28 cellular contexts compared by ENCODE assay signal in genomic region chr7:84528756-84529479, GRCh38.
DNase-seq lines count a peak whose midpoint lies in the region; ATAC-seq, FAIRE-seq and TF ChIP-seq lines count a peak whose summit lies in the region.
"Had no signal": no experiment of that assay in that cellular context is flagged by ENCODE, and none has a peak within 500 bp of the region (broad histone marks: within the 10 kb centered on the region; RNA-seq: fewer than 3 reads in every experiment).

No MANE protein-coding gene starts in this region.

- H3K27me3 ChIP-seq in astrocyte (ENCODE audit: insufficient read depth, low read length) (no peaks in the 10 kb centered on the region), muscle layer of duodenum (ENCODE audit: low read depth, low read length) (no peaks in the 10 kb centered on the region)
- H3K27me3 ChIP-seq: vagina had no signal

- H3K79me2 ChIP-seq in astrocyte (ENCODE audit: insufficient read depth, low read length) = no peaks in the 10 kb centered on the region

- no peaks in the 10 kb centered on the region for H3K9me3 Mint-ChIP-seq in astrocyte (ENCODE audit: unreplicated experiment)
- H3K9me3 Mint-ChIP-seq: naive thymus-derived CD8-positive, alpha-beta T cell had no signal

- peak overlapping the region; percentile 57 for H3K4me2 ChIP-seq in A549
- H3K4me2 ChIP-seq in astrocyte (ENCODE audit: low read length) = peak overlapping the region; percentile 3
- H3K4me2 ChIP-seq: SK-N-SH had no signal

- peaks cover 2% of the 10 kb centered on the region; the same call in 2 of the 3 replicates for H3K9me3 ChIP-seq in A549
- no peaks in the 10 kb centered on the region for H3K9me3 ChIP-seq in HEK293 (ENCODE audit: control insufficient read depth, insufficient read depth, low read depth, low read length)
- H3K9me3 ChIP-seq in astrocyte (ENCODE audit: insufficient read depth, low read depth, low read length) = no peaks in the 10 kb centered on the region
- no peaks in the 10 kb centered on the region for H3K9me3 ChIP-seq in muscle layer of duodenum (ENCODE audit: control insufficient read depth in 1 of 2, low read length in 2 of 2)
- H3K9me3 ChIP-seq: SK-N-SH, thoracic aorta, vagina had no signal

- H2AFZ ChIP-seq in astrocyte (ENCODE audit: low read depth, low read length) = no peak overlapping the region

- H3K4me3 ChIP-seq in A549 = no peak overlapping the region
- no peak overlapping the region for H3K4me3 ChIP-seq in HEK293 (ENCODE audit: low read depth, low read length)
- no peak overlapping the region for H3K4me3 ChIP-seq in astrocyte (ENCODE audit: insufficient read depth, low read depth, low read length)
- no peak overlapping the region for H3K4me3 ChIP-seq in muscle layer of duodenum (ENCODE audit: low read depth in 1 of 2, low read length in 2 of 2)
- H3K4me3 ChIP-seq: skin epidermis, thoracic aorta, vagina had no signal

- H3K27ac ChIP-seq in A549 = peak overlapping the region; percentile 71 to 88
- H3K27ac ChIP-seq in HEK293 (ENCODE audit: extremely low read depth, low read depth, low read length) = no peak overlapping the region
- peak overlapping the region; percentile 1 for H3K27ac ChIP-seq in astrocyte (ENCODE audit: low read depth, low read length)
- peak overlapping the region; percentile 4 for H3K27ac ChIP-seq in muscle layer of duodenum (ENCODE audit: low read length)
- H3K27ac ChIP-seq: thoracic aorta, vagina had no signal

- H3K36me3 ChIP-seq in HEK293 (ENCODE audit: control insufficient read depth in 2 of 2, insufficient read depth in 1 of 2, low read length in 2 of 2) (no peaks in the 10 kb centered on the region), astrocyte (ENCODE audit: insufficient read depth, low read length) (no peaks in the 10 kb centered on the region), muscle layer of duodenum (ENCODE audit: control insufficient read depth in 1 of 2, insufficient read depth in 2 of 2, low read length in 2 of 2) (no peaks in the 10 kb centered on the region)
- H3K36me3 ChIP-seq: thoracic aorta, vagina had no signal

- no peak for FAIRE-seq in A549 (lab: Jason Lieb, UNC)
- FAIRE-seq in astrocyte (lab: Jason Lieb, UNC) = no peak
- FAIRE-seq: D721Med had no signal

- H3K4me1 ChIP-seq in A549 (peaks cover 65% of the 10 kb centered on the region), HEK293 (ENCODE audit: control insufficient read depth, insufficient read depth, low read length) (peaks cover 5% of the 10 kb centered on the region; the same call in 1 of the 2 replicates), astrocyte (ENCODE audit: insufficient read depth, low read length) (peaks cover 15% of the 10 kb centered on the region), muscle layer of duodenum (ENCODE audit: control insufficient read depth in 1 of 2, insufficient read depth in 2 of 2, low read length in 2 of 2) (peaks cover 0 to 6% of the 10 kb centered on the region in 2 donors)
- H3K4me1 ChIP-seq: vagina had no signal

- ATAC-seq in A549 = no peak
- ATAC-seq in HG02840 (IDR thresholded peaks at IDR 0.05; ENCODE audit: low FRiP score, unreplicated experiment) = no peak
- no peak for ATAC-seq in HG02981 (IDR thresholded peaks at IDR 0.05; ENCODE audit: unreplicated experiment)
- ATAC-seq: activated CD4-positive, CD25-positive, alpha-beta regulatory T cell treated with anti-CD3 and anti-CD28 coated beads, Interleukin-2, amount 50 U/mL, for 24 hours; naive thymus-derived CD8-positive, alpha-beta T cell; stimulated activated naive CD8-positive, alpha-beta T cell treated with anti-CD3 and anti-CD28 coated beads, Interleukin-15, Interleukin-2, amounts not matched to agents 100 U/mL and 50 U/mL, for 24 hours had no signal

- no peak for TF ChIP-seq RAD21 in A549 (conservative IDR thresholded peaks at IDR 0.05 in 1 of 2, IDR thresholded peaks at IDR 0.05 in 1 of 2)

- no peak for DNase-seq in A549 (ENCODE audit: low read depth in 1 of 2, low spot score in 1 of 2)
- DNase-seq in astrocyte (ENCODE audit: low read depth) = no peak
- DNase-seq in islet precursor cell = no peak
- no peak for DNase-seq in NCI-H146 (lab: John Stamatoyannopoulos, UW)
- DNase-seq: activated CD4-positive, alpha-beta T cell treated with anti-CD3 and anti-CD28 coated beads, Interleukin-2, amount 50 U/mL, for 48 hours; activated CD8-positive, alpha-beta memory T cell treated with anti-CD3 and anti-CD28 coated beads, Interleukin-2, amount 50 U/mL, for 4 hours; activated naive CD4-positive, alpha-beta T cell; central memory CD4-positive, alpha-beta T cell; cortex of kidney; DND-41; effector memory CD4-positive, alpha-beta T cell; head of caudate nucleus; midbrain; naive thymus-derived CD8-positive, alpha-beta T cell; NCI-H1105; NCI-H2171; nucleus accumbens; SK-N-SH; stimulated activated naive CD8-positive, alpha-beta T cell treated with anti-CD3 and anti-CD28 coated beads, Interleukin-15, Interleukin-2, amounts not matched to agents 100 U/mL and 50 U/mL, for 24 hours had no signal

- CTCF ChIA-PET in A549 (lab: Yijun Ruan, JAX) = interaction anchor here (0.6 to 1.2 kb wide), 2 partner anchors 483 to 593 kb away, joined by 3 to 4 read pairs; no protein-coding TSS in a partner anchor
- CTCF ChIA-PET in HEK293 (lab: Yijun Ruan, JAX) = no interaction called here

- H4K20me1 ChIP-seq in astrocyte (ENCODE audit: insufficient read depth, low read length) = no peaks in the 10 kb centered on the region

- POLR2A ChIA-PET in A549 (lab: Yijun Ruan, JAX) (interaction anchor here (0.5 kb wide), 1 partner anchor 173 kb away, joined by 3 read pairs; no protein-coding TSS in a partner anchor), HEK293 (lab: Yijun Ruan, JAX) (no interaction called here)

- TF ChIP-seq EP300 in A549 (IDR thresholded peaks at IDR 0.05) = no peak

- TF ChIP-seq CTCF in A549 (IDR thresholded peaks at IDR 0.05) (no peak), HEK293 (tag by site-specific recombination; IDR thresholded peaks at IDR 0.05) (no peak), astrocyte (IDR thresholded peaks at IDR 0.05; ENCODE audit: insufficient read depth, low read depth, low read length) (no peak)

- no peaks in the 10 kb centered on the region for H3K27me3 Mint-ChIP-seq in astrocyte (ENCODE audit: low read depth, unreplicated experiment)
- H3K27me3 Mint-ChIP-seq: naive thymus-derived CD8-positive, alpha-beta T cell had no signal

- no peak overlapping the region for H3K4me3 Mint-ChIP-seq in astrocyte (ENCODE audit: unreplicated experiment)
- H3K4me3 Mint-ChIP-seq: naive thymus-derived CD8-positive, alpha-beta T cell had no signal

- peak overlapping the region; percentile 49 for H3K27ac Mint-ChIP-seq in astrocyte (ENCODE audit: unreplicated experiment)

- H3K4me1 Mint-ChIP-seq in astrocyte (ENCODE audit: low read depth, unreplicated experiment) = peaks cover 13% of the 10 kb centered on the region
- H3K4me1 Mint-ChIP-seq: naive thymus-derived CD8-positive, alpha-beta T cell had no signal

- H3K36me3 Mint-ChIP-seq in astrocyte (ENCODE audit: low read depth, unreplicated experiment) = no peaks in the 10 kb centered on the region
- H3K36me3 Mint-ChIP-seq: naive thymus-derived CD8-positive, alpha-beta T cell had no signal

- H3K9ac ChIP-seq in astrocyte (ENCODE audit: low read length) = no peak overlapping the region
- H3K9ac ChIP-seq: SK-N-SH had no signal

- no peak for TF ChIP-seq POLR2A in A549 (IDR thresholded peaks at IDR 0.05; ENCODE audit: low read length)

TF ChIP-seq in A549, 52 proteins besides CTCF, POLR2A, EP300 and RAD21 (continues in another document):
- TF ChIP-seq ELK1 (IDR thresholded peaks at IDR 0.05; ENCODE audit: low read depth, low read length) (no peak), PBX3 (IDR thresholded peaks at IDR 0.05) (no peak), HOXA7 (CRISPR knock-in tag; IDR thresholded peaks at IDR 0.05) (0 out of 2 replicates have a peak, but pooled peaks have one; percentile 21)

TF ChIP-seq in HEK293, 187 proteins besides CTCF, POLR2A, EP300 and RAD21:
- no peak for TF ChIP-seq ZNF248 (tag by site-specific recombination; IDR thresholded peaks at IDR 0.05)
- no peak for TF ChIP-seq ZBTB20 (tag by site-specific recombination; IDR thresholded peaks at IDR 0.05)
- TF ChIP-seq ZNF362 (tag by site-specific recombination; IDR thresholded peaks at IDR 0.05) = peak; percentile 70

Comparison
In these comparisons a context has a peak if more than half of its experiments do, and no peak if none do; other contexts are left out.
1. Of the 5 proteins assayed by ChIP-seq in both HEK293 and A549: peak only in HEK293: none; only in A549: HOXA7; in both: none; in neither: 4.